In the genomic region with DNA sequence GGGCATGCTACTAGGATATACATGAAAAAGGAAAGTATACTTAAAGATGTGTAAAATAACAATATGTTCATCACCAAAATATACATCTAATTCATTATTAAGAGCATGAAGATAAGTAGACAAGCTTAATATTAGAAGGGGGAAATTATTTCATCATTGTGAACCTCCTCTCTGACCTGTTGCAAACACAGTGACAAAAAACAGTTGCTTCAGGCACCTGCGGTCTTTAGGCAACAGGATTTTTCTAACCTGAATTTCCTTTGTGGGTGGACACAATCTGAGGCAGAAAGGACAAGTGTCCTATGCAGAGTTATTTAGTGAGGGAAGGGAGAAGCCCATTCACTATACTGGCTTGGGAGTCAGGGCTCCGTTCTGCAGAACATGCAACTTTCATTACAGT, we compare ENCODE assay signal across 28 cellular contexts. TPM values are rescaled to one million over a fixed set of nuclear protein-coding genes. Genes with fewer than 3 reads are reported as not detected.
"Had no signal": no experiment of that assay in that cellular context is flagged by ENCODE, and none has a peak within 500 bp of the region (broad histone marks: within the 10 kb centered on the region; RNA-seq: fewer than 3 reads in every experiment).

No MANE protein-coding gene starts in this region.

- H3K27me3 ChIP-seq: vagina had no signal

- H3K4me3 Mint-ChIP-seq: activated CD4-positive, alpha-beta T cell treated with anti-CD3 and anti-CD28 coated beads, Interleukin-2, amount 10 ng/mL, durations not matched to agents 7 days and 5 days; activated CD8-positive, alpha-beta memory T cell treated with anti-CD3 and anti-CD28 coated beads, Interleukin-2, amount 10 ng/mL, durations not matched to agents 7 days and 5 days; activated CD8-positive, alpha-beta T cell treated with anti-CD3 and anti-CD28 coated beads, Interleukin-2, amount 10 ng/mL, durations not matched to agents 7 days and 5 days; activated T-cell treated with anti-CD3 and anti-CD28 coated beads, Interleukin-2, amount 50 U/mL, for 72 hours; immature natural killer cell; naive thymus-derived CD4-positive, alpha-beta T cell; stimulated activated naive B cell treated with anti-CD40 and anti-IgM and Interleukin-4, amounts not matched to agents 10 μg/mL and 1 μg/mL and 100 μg/mL, for 72 hours; WTC11 had no signal

- H3K4me1 ChIP-seq: suprapubic skin, transverse colon, vagina had no signal

- H3K36me3 ChIP-seq: esophagus squamous epithelium, sigmoid colon, suprapubic skin, transverse colon, vagina had no signal

- H3K4me3 ChIP-seq: esophagus squamous epithelium, sigmoid colon, smooth muscle cell, suprapubic skin, transverse colon, vagina had no signal

- ATAC-seq: activated CD8-positive, alpha-beta memory T cell treated with anti-CD3 and anti-CD28 coated beads, Interleukin-2, amount 10 ng/mL, durations not matched to agents 7 days and 5 days; activated CD8-positive, alpha-beta T cell treated with anti-CD3 and anti-CD28 coated beads, Interleukin-2, amount 10 ng/mL, durations not matched to agents 7 days and 5 days; activated naive CD4-positive, alpha-beta T cell treated with anti-CD3 and anti-CD28 coated beads, Interleukin-2, amount 50 U/mL, for 72 hours; activated T-cell treated with anti-CD3 and anti-CD28 coated beads, Interleukin-2, amount 50 U/mL, for 72 hours; left colon; naive thymus-derived CD4-positive, alpha-beta T cell; stimulated activated naive B cell treated with anti-CD40 and anti-IgM and Interleukin-4, amounts not matched to agents 10 μg/mL and 1 μg/mL and 100 μg/mL, for 72 hours; WTC11 had no signal

- H3K36me3 Mint-ChIP-seq: activated CD8-positive, alpha-beta memory T cell treated with anti-CD3 and anti-CD28 coated beads, Interleukin-2, amount 10 ng/mL, durations not matched to agents 7 days and 5 days; activated naive CD4-positive, alpha-beta T cell treated with anti-CD3 and anti-CD28 coated beads, Interleukin-2, amount 50 U/mL, for 72 hours; immature natural killer cell; naive thymus-derived CD4-positive, alpha-beta T cell; stimulated activated naive B cell treated with anti-CD40 and anti-IgM and Interleukin-4, amounts not matched to agents 10 μg/mL and 1 μg/mL and 100 μg/mL, for 72 hours had no signal

- DNase-seq: activated CD4-positive, alpha-beta T cell treated with anti-CD3 and anti-CD28 coated beads for 1 hour; activated CD4-positive, alpha-beta T cell treated with anti-CD3 and anti-CD28 coated beads, Interleukin-2, amount 10 ng/mL, durations not matched to agents 7 days and 5 days; activated CD8-positive, alpha-beta memory T cell treated with anti-CD3 and anti-CD28 coated beads, Interleukin-2, amount 10 ng/mL, durations not matched to agents 7 days and 5 days; activated CD8-positive, alpha-beta T cell treated with anti-CD3 and anti-CD28 coated beads, Interleukin-2, amount 10 ng/mL, durations not matched to agents 7 days and 5 days; activated naive CD4-positive, alpha-beta T cell; activated T-cell treated with anti-CD3 and anti-CD28 coated beads, Interleukin-2, amount 50 U/mL, for 72 hours; dermis blood vessel endothelial cell; effector CD4-positive, alpha-beta T cell; esophagus squamous epithelium; foreskin melanocyte; glutamatergic neuron; immature natural killer cell; kidney; left colon; midbrain; naive thymus-derived CD4-positive, alpha-beta T cell; posterior cingulate gyrus; sigmoid colon; stimulated activated CD4-positive, alpha-beta T cell treated with anti-CD3 and anti-CD28 coated beads, Interleukin-1b, Interleukin-23, amount 100 ng/mL, for 48 hours; stimulated activated naive B cell treated with anti-CD40 and anti-IgM and Interleukin-4, amounts not matched to agents 10 μg/mL and 1 μg/mL and 100 μg/mL, for 72 hours; T-helper 2 cell; transverse colon had no signal

- H3K27ac Mint-ChIP-seq: activated CD4-positive, alpha-beta T cell treated with anti-CD3 and anti-CD28 coated beads, Interleukin-2, amount 10 ng/mL, durations not matched to agents 7 days and 5 days; activated CD8-positive, alpha-beta memory T cell treated with anti-CD3 and anti-CD28 coated beads, Interleukin-2, amount 10 ng/mL, durations not matched to agents 7 days and 5 days; activated CD8-positive, alpha-beta T cell treated with anti-CD3 and anti-CD28 coated beads, Interleukin-2, amount 10 ng/mL, durations not matched to agents 7 days and 5 days; activated naive CD4-positive, alpha-beta T cell treated with anti-CD3 and anti-CD28 coated beads, Interleukin-2, amount 50 U/mL, for 72 hours; activated T-cell treated with anti-CD3 and anti-CD28 coated beads, Interleukin-2, amount 50 U/mL, for 72 hours; immature natural killer cell; naive thymus-derived CD4-positive, alpha-beta T cell; stimulated activated naive B cell treated with anti-CD40 and anti-IgM and Interleukin-4, amounts not matched to agents 10 μg/mL and 1 μg/mL and 100 μg/mL, for 72 hours; WTC11 had no signal

- H3K27me3 Mint-ChIP-seq: activated CD4-positive, alpha-beta T cell treated with anti-CD3 and anti-CD28 coated beads, Interleukin-2, amount 10 ng/mL, durations not matched to agents 7 days and 5 days; activated CD8-positive, alpha-beta memory T cell treated with anti-CD3 and anti-CD28 coated beads, Interleukin-2, amount 10 ng/mL, durations not matched to agents 7 days and 5 days had no signal

- H3K9me3 ChIP-seq: esophagus squamous epithelium, sigmoid colon, suprapubic skin, transverse colon, vagina had no signal

- H3K9me3 Mint-ChIP-seq: activated CD4-positive, alpha-beta T cell treated with anti-CD3 and anti-CD28 coated beads, Interleukin-2, amount 10 ng/mL, durations not matched to agents 7 days and 5 days; activated T-cell treated with anti-CD3 and anti-CD28 coated beads, Interleukin-2, amount 50 U/mL, for 72 hours had no signal

- H3K4me1 Mint-ChIP-seq: activated CD4-positive, alpha-beta T cell treated with anti-CD3 and anti-CD28 coated beads, Interleukin-2, amount 10 ng/mL, durations not matched to agents 7 days and 5 days; activated CD8-positive, alpha-beta memory T cell treated with anti-CD3 and anti-CD28 coated beads, Interleukin-2, amount 10 ng/mL, durations not matched to agents 7 days and 5 days; immature natural killer cell; naive thymus-derived CD4-positive, alpha-beta T cell; stimulated activated naive B cell treated with anti-CD40 and anti-IgM and Interleukin-4, amounts not matched to agents 10 μg/mL and 1 μg/mL and 100 μg/mL, for 72 hours had no signal

- H3K4me2 ChIP-seq: smooth muscle cell had no signal

- H3K27ac ChIP-seq: epithelial cell of prostate, esophagus squamous epithelium, suprapubic skin, transverse colon, vagina had no signal

RNA-seq across cellular contexts. Expression of gene FREM2, which starts 6.3 kb away (rescaled TPM):
- total RNA-seq: activated CD4-positive, alpha-beta T cell treated with anti-CD3 and anti-CD28 coated beads, Interleukin-2, amount 10 ng/mL, durations not matched to agents 7 days and 5 days; activated CD8-positive, alpha-beta T cell treated with anti-CD3 and anti-CD28 coated beads, Interleukin-2, amount 10 ng/mL, durations not matched to agents 7 days and 5 days; activated naive CD4-positive, alpha-beta T cell treated with anti-CD3 and anti-CD28 coated beads, Interleukin-2, amount 50 U/mL, for 72 hours had no signal
- polyA plus RNA-seq: immature natural killer cell; naive thymus-derived CD4-positive, alpha-beta T cell; smooth muscle cell had no signal
